Comparison of ENCODE assay signal across 32 cellular contexts in the genomic region with DNA sequence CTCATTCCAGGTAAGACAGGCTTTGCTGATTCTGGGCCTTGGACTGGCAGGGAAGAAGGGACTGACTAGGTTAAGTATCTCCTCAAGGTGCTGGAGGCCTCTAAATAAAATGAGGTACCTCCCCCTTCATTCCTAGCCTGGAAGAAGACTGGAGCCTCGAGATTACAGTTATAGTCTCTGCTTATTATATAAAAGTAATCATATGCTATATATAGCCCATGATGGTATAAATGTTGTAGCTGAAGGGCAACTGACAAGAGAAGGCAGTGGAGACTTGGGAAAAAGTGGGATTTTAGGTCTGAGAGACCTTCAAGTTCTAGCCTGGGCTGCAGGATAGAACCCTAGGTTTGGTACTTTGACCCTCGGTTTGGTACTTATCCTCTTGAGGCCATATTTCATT.
"Had no signal": no experiment of that assay in that cellular context is flagged by ENCODE, and none has a peak within 500 bp of the region (broad histone marks: within the 10 kb centered on the region; RNA-seq: fewer than 3 reads in every experiment).

No MANE protein-coding gene starts in this region.

- H3K4me3 Mint-ChIP-seq: activated B cell treated with CpG ODN at 0.5 μM for 24 hours; activated CD4-positive, alpha-beta memory T cell treated with anti-CD3 and anti-CD28 coated beads for 36 hours; activated CD4-positive, alpha-beta T cell treated with anti-CD3 and anti-CD28 coated beads, Interleukin-2, amount 10 ng/mL, durations not matched to agents 24 days and 14 days; activated CD8-positive, alpha-beta T cell treated with anti-CD3 and anti-CD28 coated beads for 36 hours; activated naive CD4-positive, alpha-beta T cell treated with anti-CD3 and anti-CD28 coated beads for 36 hours; activated naive CD8-positive, alpha-beta T cell treated with anti-CD3 and anti-CD28 coated beads for 36 hours; activated T-cell treated with anti-CD3 and anti-CD28 coated beads, Interleukin-2, amount 50 U/mL, for 4 hours; activated T-cell treated with anti-CD3 and anti-CD28 coated beads, Interleukin-2, amount 50 U/mL, for 72 hours; activated T-helper 1 cell treated with anti-CD3 and anti-CD28 coated beads, Interleukin-12 subunit alpha, Interleukin-12 subunit beta, Interleukin-2, Interleukin-4 antibody, amounts not matched to agents 30 ng/mL and 10 ng/mL and 1 ng/mL, durations not matched to agents 14 hours and 24 hours and 36 hours; activated T-helper 17 cell treated with anti-CD3 and anti-CD28 coated beads, Interleukin-2, amount 50 U/mL, for 72 hours; T-cell; T-helper 17 cell had no signal

- H3K9me3 ChIP-seq: adrenal gland, body of pancreas, breast epithelium had no signal

- H3K27ac Mint-ChIP-seq: activated B cell treated with CpG ODN at 0.5 μM for 24 hours; activated CD4-positive, alpha-beta memory T cell treated with anti-CD3 and anti-CD28 coated beads for 36 hours; activated CD4-positive, alpha-beta T cell treated with anti-CD3 and anti-CD28 coated beads, Interleukin-2, amount 10 ng/mL, durations not matched to agents 24 days and 14 days; activated CD8-positive, alpha-beta T cell treated with anti-CD3 and anti-CD28 coated beads for 36 hours; activated naive CD4-positive, alpha-beta T cell treated with anti-CD3 and anti-CD28 coated beads for 36 hours; activated naive CD4-positive, alpha-beta T cell treated with anti-CD3 and anti-CD28 coated beads, Interleukin-2, amount 50 U/mL, for 72 hours; activated naive CD8-positive, alpha-beta T cell treated with anti-CD3 and anti-CD28 coated beads for 36 hours; activated T-helper 1 cell treated with anti-CD3 and anti-CD28 coated beads, Interleukin-12 subunit alpha, Interleukin-12 subunit beta, Interleukin-2, Interleukin-4 antibody, amounts not matched to agents 30 ng/mL and 10 ng/mL and 1 ng/mL, durations not matched to agents 14 hours and 24 hours and 36 hours; activated T-helper 17 cell treated with anti-CD3 and anti-CD28 coated beads, Interleukin-2, amount 50 U/mL, for 72 hours; T-cell; T-helper 17 cell had no signal

- H3K27me3 Mint-ChIP-seq: activated B cell treated with CpG ODN at 0.5 μM for 24 hours; activated CD4-positive, alpha-beta memory T cell treated with anti-CD3 and anti-CD28 coated beads for 36 hours; activated CD4-positive, alpha-beta T cell treated with anti-CD3 and anti-CD28 coated beads, Interleukin-2, amount 10 ng/mL, durations not matched to agents 24 days and 14 days; activated CD8-positive, alpha-beta T cell treated with anti-CD3 and anti-CD28 coated beads for 36 hours; activated naive CD8-positive, alpha-beta T cell treated with anti-CD3 and anti-CD28 coated beads for 36 hours; activated T-helper 17 cell treated with anti-CD3 and anti-CD28 coated beads, Interleukin-2, amount 50 U/mL, for 72 hours; T-cell; T-helper 17 cell had no signal

- H3K4me1 ChIP-seq: body of pancreas, breast epithelium had no signal

- H3K4me3 ChIP-seq: adrenal gland, body of pancreas, breast epithelium had no signal

- DNase-seq: activated B cell treated with CpG ODN at 0.5 μM for 24 hours; activated CD4-positive, alpha-beta memory T cell treated with anti-CD3 and anti-CD28 coated beads for 36 hours; activated CD4-positive, alpha-beta T cell treated with anti-CD3 and anti-CD28 coated beads for 4 hours; activated CD4-positive, alpha-beta T cell treated with anti-CD3 and anti-CD28 coated beads, Interleukin-2, amount 10 ng/mL, durations not matched to agents 24 days and 14 days; activated CD4-positive, alpha-beta T cell treated with anti-CD3 and anti-CD28 coated beads, Interleukin-2, amount 50 U/mL, for 1 hour; activated CD4-positive, alpha-beta T cell treated with anti-CD3 and anti-CD28 coated beads, Interleukin-2, amount 50 U/mL, for 4 hours; activated CD4-positive, CD25-positive, alpha-beta regulatory T cell treated with anti-CD3 and anti-CD28 coated beads, Interleukin-2, amount 50 U/mL, for 72 hours; activated CD8-positive, alpha-beta memory T cell treated with anti-CD3 and anti-CD28 coated beads, Interleukin-2, amount 50 U/mL, for 4 hours; activated CD8-positive, alpha-beta T cell treated with anti-CD3 and anti-CD28 coated beads for 36 hours; activated effector memory CD4-positive, alpha-beta T cell treated with anti-CD3 and anti-CD28 coated beads, Interleukin-2, amount 50 U/mL, for 16 hours; activated gamma-delta T cell treated with Interleukin-2 at 50 U/mL for 16 hours; activated naive CD4-positive, alpha-beta T cell; activated naive CD4-positive, alpha-beta T cell treated with anti-CD3 and anti-CD28 coated beads for 36 hours; activated naive CD4-positive, alpha-beta T cell treated with anti-CD3 and anti-CD28 coated beads, Interleukin-2, amount 50 U/mL, for 16 hours; activated naive CD8-positive, alpha-beta T cell treated with anti-CD3 and anti-CD28 coated beads for 36 hours; activated T-cell treated with anti-CD3 and anti-CD28 coated beads for 4 hours; activated T-cell treated with anti-CD3 and anti-CD28 coated beads, Interleukin-2, amount 50 U/mL, for 1 hour; activated T-cell treated with anti-CD3 and anti-CD28 coated beads, Interleukin-2, amount 50 U/mL, for 4 hours; activated T-cell treated with anti-CD3 and anti-CD28 coated beads, Interleukin-2, amount 50 U/mL, for 72 hours; adrenal gland; amniotic stem cell; aorta; body of pancreas; brain microvascular endothelial cell; T-cell; T-helper 17 cell; T-helper 9 cell had no signal

- ATAC-seq: activated CD8-positive, alpha-beta T cell treated with anti-CD3 and anti-CD28 coated beads for 36 hours; activated naive CD4-positive, alpha-beta T cell treated with anti-CD3 and anti-CD28 coated beads, Interleukin-2, amount 50 U/mL, for 72 hours; activated T-cell treated with anti-CD3 and anti-CD28 coated beads, Interleukin-2, amount 50 U/mL, for 4 hours; activated T-cell treated with anti-CD3 and anti-CD28 coated beads, Interleukin-2, amount 50 U/mL, for 72 hours; activated T-helper 17 cell treated with anti-CD3 and anti-CD28 coated beads, Interleukin-2, amount 50 U/mL, for 72 hours; body of pancreas; T-cell; T-helper 17 cell had no signal

- H3K27me3 ChIP-seq: adrenal gland, body of pancreas, brain microvascular endothelial cell, breast epithelium had no signal

- H3K4me1 Mint-ChIP-seq: activated B cell treated with CpG ODN at 0.5 μM for 24 hours; activated naive CD8-positive, alpha-beta T cell treated with anti-CD3 and anti-CD28 coated beads for 36 hours had no signal

- H3K36me3 Mint-ChIP-seq: activated CD4-positive, alpha-beta memory T cell treated with anti-CD3 and anti-CD28 coated beads for 36 hours; activated naive CD8-positive, alpha-beta T cell treated with anti-CD3 and anti-CD28 coated beads for 36 hours had no signal

- H3K27ac ChIP-seq: adrenal gland, body of pancreas, brain microvascular endothelial cell, breast epithelium, VCaP had no signal

- H3K36me3 ChIP-seq: adrenal gland, brain microvascular endothelial cell, breast epithelium had no signal

- H3K9me3 Mint-ChIP-seq: activated B cell treated with CpG ODN at 0.5 μM for 24 hours; activated CD4-positive, alpha-beta memory T cell treated with anti-CD3 and anti-CD28 coated beads for 36 hours; activated CD8-positive, alpha-beta T cell treated with anti-CD3 and anti-CD28 coated beads for 36 hours; activated naive CD4-positive, alpha-beta T cell treated with anti-CD3 and anti-CD28 coated beads for 36 hours; activated naive CD8-positive, alpha-beta T cell treated with anti-CD3 and anti-CD28 coated beads for 36 hours; activated T-cell treated with anti-CD3 and anti-CD28 coated beads, Interleukin-2, amount 50 U/mL, for 4 hours; activated T-cell treated with anti-CD3 and anti-CD28 coated beads, Interleukin-2, amount 50 U/mL, for 72 hours; activated T-helper 17 cell treated with anti-CD3 and anti-CD28 coated beads, Interleukin-2, amount 50 U/mL, for 72 hours; T-cell had no signal
